ENCODE assay signal across 1 cellular context in the genomic region with DNA sequence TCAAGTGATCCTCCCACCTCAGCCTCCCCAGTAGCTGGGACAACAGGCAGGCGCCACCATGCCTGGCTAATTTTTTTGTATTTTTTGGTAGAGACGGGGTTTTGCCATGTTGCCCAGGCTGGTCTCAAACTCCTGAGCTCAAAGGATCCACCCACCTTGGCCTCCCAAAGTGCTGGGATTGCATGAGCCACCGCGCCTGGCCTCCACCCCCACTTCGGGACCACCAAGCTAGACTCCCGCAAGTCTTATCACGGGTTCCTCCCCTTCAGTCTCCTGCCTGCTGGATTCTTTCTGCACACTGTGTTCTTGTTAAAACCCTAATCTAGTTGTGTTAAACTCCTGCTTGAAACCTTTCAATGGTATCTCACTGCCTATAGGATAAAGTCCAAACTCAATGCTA. TPM values are rescaled to one million over a fixed set of nuclear protein-coding genes. Genes with fewer than 3 reads are reported as not detected.
"Had no signal": no experiment of that assay in that cellular context is flagged by ENCODE, and none has a peak within 500 bp of the region (broad histone marks: within the 10 kb centered on the region; RNA-seq: fewer than 3 reads in every experiment).

No MANE protein-coding gene starts in this region.

RNA-seq across cellular contexts. Expression of gene CNBD2, which starts 57.7 kb away (rescaled TPM):
- polyA plus RNA-seq: hepatocyte had no signal
